Comparison of ENCODE assay signal across 9 cellular contexts in genomic region chr12:94427520-94428381, GRCh38. TPM values are rescaled to one million over a fixed set of nuclear protein-coding genes. Genes with fewer than 3 reads are reported as not detected.
DNase-seq lines count a peak whose midpoint lies in the region; ATAC-seq and TF ChIP-seq lines count a peak whose summit lies in the region.
"Had no signal": no experiment of that assay in that cellular context is flagged by ENCODE, and none has a peak within 500 bp of the region (broad histone marks: within the 10 kb centered on the region; RNA-seq: fewer than 3 reads in every experiment).

No MANE protein-coding gene starts in this region.

- H3K9me3 ChIP-seq in BLaER1 (peaks cover 61% of the 10 kb centered on the region), mammary epithelial cell (replicated peaks; ENCODE audit: insufficient read depth, low read length) (peaks cover 13% of the 10 kb centered on the region)

- dilution Hi-C loops in mammary epithelial cell (cut with HindIII; ENCODE audit: low sequenced_read_pairs), result no loop called here

- H3K36me3 ChIP-seq in BLaER1 (peaks cover 26% of the 10 kb centered on the region), mammary epithelial cell (ENCODE audit: insufficient read depth, low read length) (peaks cover 3% of the 10 kb centered on the region)

- peaks cover 45% of the 10 kb centered on the region for H3K79me2 ChIP-seq in mammary epithelial cell (ENCODE audit: insufficient read depth, low read length)

- intact Hi-C loops in mammary epithelial cell (cut with micrococcal nuclease), result no loop called here

- peak overlapping the region; percentile 59 for H3K4me2 ChIP-seq in BLaER1
- peak overlapping the region; percentile 51 for H3K4me2 ChIP-seq in mammary epithelial cell (ENCODE audit: insufficient read depth, low read depth, low read length)

- peaks cover 23% of the 10 kb centered on the region for H3K4me1 ChIP-seq in BLaER1
- H3K4me1 ChIP-seq in mammary epithelial cell (ENCODE audit: insufficient read depth, low read length), result peaks cover 3% of the 10 kb centered on the region
- H3K4me1 ChIP-seq: parathyroid adenoma had no signal

- no peak overlapping the region for H3K27ac ChIP-seq in BLaER1
- no peak overlapping the region for H3K27ac ChIP-seq in mammary epithelial cell (ENCODE audit: insufficient read depth, low read depth, low read length)
- H3K27ac ChIP-seq: parathyroid adenoma had no signal

- no TSS peak for BruUV-seq in mammary epithelial cell (replicated peaks; lab: Mats Ljungman, UMichigan)

- CTCF ChIA-PET in mammary epithelial cell (lab: Charles Lee; ENCODE audit: low non-redundant PET), result no interaction called here

- DNase-seq in Jurkat, Clone E6-1 (ENCODE audit: low read depth, low spot score), result peak; percentile 84
- DNase-seq in mammary epithelial cell, result peak; percentile 2
- DNase-seq in mucosa of gallbladder (ENCODE audit: low spot score), result peak; percentile 56
- DNase-seq in activated gamma-delta T cell treated with Interleukin-2 at 50 U/mL for 16 hours, result no peak
- DNase-seq in activated CD8-positive, alpha-beta memory T cell treated with anti-CD3 and anti-CD28 coated beads, Interleukin-2, amount 50 U/mL, for 4 hours, result no peak

- in situ Hi-C loops in mammary epithelial cell (cut with MboI; ENCODE audit: low sequenced_read_pairs in 2 of 2), result no loop called here

- no peaks in the 10 kb centered on the region for H3K27me3 ChIP-seq in BLaER1
- no peaks in the 10 kb centered on the region for H3K27me3 ChIP-seq in mammary epithelial cell (ENCODE audit: insufficient read depth, low read length)

- TF ChIP-seq CTCF in mammary epithelial cell (conservative IDR thresholded peaks at IDR 0.05 in 1 of 2, IDR thresholded peaks at IDR 0.05 in 1 of 2; ENCODE audit: extremely low read depth in 1 of 2, insufficient read depth in 1 of 2, low read depth in 1 of 2, low read length in 2 of 2), result no peak

- H4K20me1 ChIP-seq in BLaER1 (no peaks in the 10 kb centered on the region), mammary epithelial cell (ENCODE audit: insufficient read depth, low read length) (no peaks in the 10 kb centered on the region)

- H2AFZ ChIP-seq in mammary epithelial cell (ENCODE audit: low read depth, low read length), result no peak overlapping the region
- H2AFZ ChIP-seq: parathyroid adenoma had no signal

- H3K9ac ChIP-seq in BLaER1, result peak overlapping the region; percentile 4; the same call in 1 of the 2 replicates
- H3K9ac ChIP-seq in mammary epithelial cell (ENCODE audit: insufficient read depth, low read length), result no peak overlapping the region
- H3K9ac ChIP-seq: parathyroid adenoma had no signal

- 6% methylated on average over 3 of the region's 3 CpGs for WGBS in mammary epithelial cell (ENCODE audit: low coverage, missing lambda C conversion rate)

- H3K4me3 ChIP-seq in BLaER1 (no peak overlapping the region), mammary epithelial cell (replicated peaks in 1 of 3; ENCODE audit: insufficient read depth in 1 of 3, low read depth in 2 of 3, low read length in 3 of 3) (no peak overlapping the region)
- no peak overlapping the region for H3K4me3 ChIP-seq in Jurkat, Clone E6-1 (ENCODE audit: low read length)

- no peak for ATAC-seq in GM21423 (IDR thresholded peaks at IDR 0.05; ENCODE audit: unreplicated experiment)
- ATAC-seq in HG02763 (IDR thresholded peaks at IDR 0.05; ENCODE audit: unreplicated experiment), result no peak

RNA-seq across cellular contexts. Expression of gene CEP83, which starts 31.9 kb away (rescaled TPM):
- 18.8 TPM for polyA plus RNA-seq in Jurkat, Clone E6-1 (2012; ENCODE audit: insufficient read depth, insufficient read length)
- total RNA-seq in mammary epithelial cell (10 to 100 TPM; 10.0 to 22.8 TPM), mucosa of gallbladder (7.0 TPM)
- 5.4 TPM for polyA plus RNA-seq in mammary epithelial cell
- polyA minus RNA-seq in mammary epithelial cell, result 5.4 TPM

Comparison
In these comparisons a context has a peak if more than half of its experiments do, and no peak if none do; other contexts are left out.
1. DNase-seq: peak in Jurkat, Clone E6-1 (single experiment), mammary epithelial cell (single experiment) and mucosa of gallbladder (single experiment); none in activated gamma-delta T cell treated with Interleukin-2 at 50 U/mL for 16 hours (single experiment) and activated CD8-positive, alpha-beta memory T cell treated with anti-CD3 and anti-CD28 coated beads, Interleukin-2, amount 50 U/mL, for 4 hours (single experiment).